Comparison of ENCODE assay signal across 9 cellular contexts in the genomic region with DNA sequence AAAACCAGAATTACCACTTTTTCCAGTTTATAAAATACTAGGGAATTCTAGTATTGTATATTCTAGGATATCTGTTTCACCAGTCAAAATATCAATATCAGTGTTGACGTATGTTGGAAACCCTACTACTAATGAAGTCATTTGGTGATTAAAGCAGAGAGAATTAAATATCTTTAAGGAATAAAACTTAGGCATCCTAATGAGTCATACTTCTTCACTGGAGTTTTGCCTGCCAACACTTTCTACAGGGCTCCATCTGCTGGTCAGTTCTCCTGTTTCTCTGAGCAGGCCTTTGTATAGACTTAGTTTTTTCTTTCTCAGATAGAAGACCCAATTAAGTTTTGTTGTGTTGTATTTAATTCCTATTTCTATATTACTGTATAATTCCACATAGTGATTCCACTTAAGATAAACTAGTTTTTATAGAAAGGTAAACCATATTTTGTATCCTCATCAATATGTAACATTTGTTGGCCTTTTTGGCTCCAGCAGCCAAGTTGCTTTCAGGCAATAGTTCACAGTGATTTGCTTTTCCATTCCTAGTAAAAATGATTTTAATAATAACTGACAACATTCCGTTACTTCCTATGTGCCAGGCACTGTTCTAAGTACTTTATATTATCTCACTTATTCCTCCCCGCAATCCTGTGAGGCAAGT. TPM values are rescaled to one million over a fixed set of nuclear protein-coding genes. Genes with fewer than 3 reads are reported as not detected.
A peak's percentile ranks its signal among the peaks of the same experiment; 100 is the strongest.
DNase-seq lines count a peak whose midpoint lies in the region; ATAC-seq and TF ChIP-seq lines count a peak whose summit lies in the region.
"Had no signal": no experiment of that assay in that cellular context is flagged by ENCODE, and none has a peak within 500 bp of the region (broad histone marks: within the 10 kb centered on the region; RNA-seq: fewer than 3 reads in every experiment).

No MANE protein-coding gene starts in this region.

- in situ Hi-C loops in Caki2 (cut with HindIII; ENCODE audit: low pct_unique_long_range_greater_than_20kb, low sequenced_read_pairs), result no loop called here

- H3K27me3 ChIP-seq in PC-9 (ENCODE audit: insufficient read depth, low read depth), result no peaks in the 10 kb centered on the region
- H3K27me3 ChIP-seq in adipocyte (replicated peaks; ENCODE audit: control insufficient read depth, insufficient read depth, low read length), result no peaks in the 10 kb centered on the region

- CTCF ChIA-PET in PC-9 (lab: Charles Lee), result no interaction called here

- H3K79me2 ChIP-seq in PC-9 (ENCODE audit: low read depth), result peaks cover 87% of the 10 kb centered on the region

- H3K4me2 ChIP-seq in PC-9, result peak overlapping the region; percentile 89

- H3K36me3 ChIP-seq in PC-9 (ENCODE audit: low read depth), result no peaks in the 10 kb centered on the region
- no peaks in the 10 kb centered on the region for H3K36me3 ChIP-seq in adipocyte (ENCODE audit: control insufficient read depth, insufficient read depth, low read length, severe bottlenecking)

- intact Hi-C loops in PC-9 (cut with micrococcal nuclease; ENCODE audit: unreplicated experiment), result loop anchor here (1.0 to 2.0 kb wide), 3 partner anchors 21 to 160 kb away; no protein-coding TSS in a partner anchor
- intact Hi-C loops in cardiac septum (cut with DNase I), result loop anchor here (1.0 to 5.0 kb wide), 2 partner anchors 52 to 136 kb away; a partner anchor contains a TSS

- TF ChIP-seq CTCF in PC-9 (conservative IDR thresholded peaks at IDR 0.05), result peak; percentile 90

- H3K4me1 ChIP-seq in PC-9 (replicated peaks; ENCODE audit: insufficient read depth), result peaks cover 35% of the 10 kb centered on the region
- peaks cover 31% of the 10 kb centered on the region for H3K4me1 ChIP-seq in adipocyte (ENCODE audit: control insufficient read depth, insufficient read depth, low read length)

- BruUV-seq in PC-9 (replicated peaks; lab: Mats Ljungman, UMichigan), result no TSS peak

- ATAC-seq in GM19023 (IDR thresholded peaks at IDR 0.05; ENCODE audit: unreplicated experiment) (no peak), HG02610 (IDR thresholded peaks at IDR 0.05; ENCODE audit: unreplicated experiment) (no peak)

- H3K9me3 ChIP-seq in PC-9 (ENCODE audit: insufficient read depth, low read depth) (no peaks in the 10 kb centered on the region), adipocyte (ENCODE audit: control insufficient read depth, low read length) (no peaks in the 10 kb centered on the region)

- POLR2A ChIA-PET in PC-9 (lab: Charles Lee; ENCODE audit: unreplicated experiment), result interaction anchor here (0.6 kb wide), 2 partner anchors 98 to 462 kb away, joined by 4 to 5 read pairs; no protein-coding TSS in a partner anchor

- DNase-seq in Caki2 (ENCODE audit: low read depth) (peak; percentile 48), HK-2 (ENCODE audit: unreplicated experiment) (peak; percentile 22), PC-9 (peak; percentile 55 to 78), adipocyte (ENCODE audit: low read depth) (peak; percentile 94), cardiac septum (ENCODE audit: low spot score) (peak; percentile 75), retina (peak; percentile 29)
- DNase-seq: activated naive CD8-positive, alpha-beta T cell treated with anti-CD3 and anti-CD28 coated beads, Interleukin-2, amount 10 ng/mL, durations not matched to agents 7 days and 5 days had no signal

- peaks cover 46% of the 10 kb centered on the region for H4K20me1 ChIP-seq in PC-9 (ENCODE audit: insufficient read depth)

- H3K9me2 ChIP-seq in PC-9 (ENCODE audit: insufficient read depth), result no peaks in the 10 kb centered on the region

- H3K9ac ChIP-seq in adipocyte (ENCODE audit: low read length), result peak overlapping the region; percentile 29

- peaks cover 31% of the 10 kb centered on the region for H3F3A ChIP-seq in PC-9 (ENCODE audit: insufficient read depth, low read depth)

- H2AFZ ChIP-seq in PC-9, result no peak overlapping the region

- H3K4me3 ChIP-seq in PC-9 (peak overlapping the region; percentile 9; the same call in 1 of the 2 replicates), adipocyte (ENCODE audit: low read length) (no peak overlapping the region)

- peak overlapping the region; percentile 40 for H3K27ac ChIP-seq in PC-9

RNA-seq across cellular contexts. Expression of a gene that starts 3.5 kb away (rescaled TPM):
- 12.4 and 17.7 TPM in 2 replicates for total RNA-seq in Caki2 (2014; rRNA removed; shearing (Covaris generic); ENCODE audit: low replicate concordance)
- 27.6 and 35.8 TPM in 2 replicates for total RNA-seq in PC-9 (2021)
- 10.7 TPM for total RNA-seq in cardiac septum

RNA-seq across cellular contexts. Expression of a gene that starts 50.6 kb away (rescaled TPM):
- 6.0 and 6.5 TPM in 2 replicates for total RNA-seq in Caki2 (2014; rRNA removed; shearing (Covaris generic); ENCODE audit: low replicate concordance)
- total RNA-seq in PC-9 (2021) (12.6 and 15.6 TPM in 2 replicates), cardiac septum (4.0 TPM)

Comparison
In these comparisons a context has a peak if more than half of its experiments do, and no peak if none do; other contexts are left out.
1. DNase-seq: peak in every context shown above with its lines; median percentile 94 in adipocyte; 75 in cardiac septum; 66 in PC-9; 48 in Caki2; 29 in retina; 22 in HK-2.